In the genomic region with DNA sequence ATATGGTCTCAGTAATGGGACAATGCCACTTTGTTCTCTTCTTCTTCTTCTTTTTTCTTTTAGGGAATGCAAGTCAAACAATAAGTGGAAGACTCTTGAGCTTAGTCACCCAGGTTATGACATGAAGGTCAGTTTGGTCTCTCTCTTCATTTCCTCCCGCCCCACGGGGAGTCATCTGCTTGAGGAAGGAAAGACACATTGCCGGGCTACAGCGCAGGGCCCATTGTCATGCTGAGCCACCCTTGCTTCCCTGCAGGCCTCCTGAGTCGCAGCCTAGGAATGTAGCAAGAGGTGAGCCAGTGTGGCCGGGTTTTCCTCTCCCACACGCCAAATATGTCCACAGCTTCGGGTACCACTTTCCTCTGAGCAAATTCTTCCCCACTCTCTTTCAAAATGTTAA, we compare ENCODE assay signal across 10 cellular contexts. TPM values are rescaled to one million over a fixed set of nuclear protein-coding genes. Genes with fewer than 3 reads are reported as not detected.
DNase-seq lines count a peak whose midpoint lies in the region; FAIRE-seq and TF ChIP-seq lines count a peak whose summit lies in the region.
"Had no signal": no experiment of that assay in that cellular context is flagged by ENCODE, and none has a peak within 500 bp of the region (broad histone marks: within the 10 kb centered on the region; RNA-seq: fewer than 3 reads in every experiment).

No MANE protein-coding gene starts in this region.

- no peak overlapping the region for H3K4me3 Mint-ChIP-seq in T-helper 2 cell treated with Interferon-gamma antibody and Interleukin-4, amounts not matched to agents 5 μg/mL and 100 μg/mL, for 36 hours
- no peak overlapping the region for H3K4me3 Mint-ChIP-seq in osteocyte (ENCODE audit: unreplicated experiment)

- no peak overlapping the region for H2BK5ac ChIP-seq in neuronal stem cell (ENCODE audit: low read length)

- peaks cover 6 to 12% of the 10 kb centered on the region in 2 donors for H3K4me1 ChIP-seq in neuronal stem cell (ENCODE audit: control insufficient read depth in 2 of 2, insufficient read depth in 1 of 2, low read depth in 1 of 2, low read length in 2 of 2)

- H2AFZ ChIP-seq in neuronal stem cell (ENCODE audit: low read length) = peak overlapping the region; percentile 47

- H3K27ac Mint-ChIP-seq in T-helper 2 cell treated with Interferon-gamma antibody and Interleukin-4, amounts not matched to agents 5 μg/mL and 100 μg/mL, for 36 hours = no peak overlapping the region
- H3K27ac Mint-ChIP-seq in osteocyte (ENCODE audit: unreplicated experiment) = no peak overlapping the region

- H3K4me3 ChIP-seq in fibroblast of mammary gland (ENCODE audit: control insufficient read depth, low read depth, low read length) (no peak overlapping the region), neuronal stem cell (ENCODE audit: low read length in 2 of 2) (no peak overlapping the region)

- peaks cover 4% of the 10 kb centered on the region for H3K27me3 Mint-ChIP-seq in T-helper 2 cell treated with Interferon-gamma antibody and Interleukin-4, amounts not matched to agents 5 μg/mL and 100 μg/mL, for 36 hours (ENCODE audit: low read depth)
- H3K27me3 Mint-ChIP-seq in osteocyte (ENCODE audit: unreplicated experiment) = no peaks in the 10 kb centered on the region

- no peak overlapping the region for H3K23ac ChIP-seq in neuronal stem cell (ENCODE audit: low read depth, low read length, poor library complexity)

- no peak overlapping the region for H3K9ac ChIP-seq in neuronal stem cell (ENCODE audit: low read depth, low read length, poor library complexity)

- H4K8ac ChIP-seq in neuronal stem cell (ENCODE audit: low read depth, low read length) = no peak overlapping the region

- TF ChIP-seq CTCF in fibroblast of mammary gland (conservative IDR thresholded peaks at IDR 0.05; ENCODE audit: control insufficient read depth, insufficient read depth, low read depth, low read length) (no peak), osteocyte (IDR thresholded peaks at IDR 0.05) (no peak)

- no peak overlapping the region for H3K14ac ChIP-seq in neuronal stem cell (ENCODE audit: low read length)

- H3K27ac ChIP-seq in neuronal stem cell (replicated peaks; ENCODE audit: low read length) = no peak overlapping the region

- H3K79me1 ChIP-seq in neuronal stem cell (ENCODE audit: low read depth, low read length) = no peaks in the 10 kb centered on the region

- H3K4me1 Mint-ChIP-seq in T-helper 2 cell treated with Interferon-gamma antibody and Interleukin-4, amounts not matched to agents 5 μg/mL and 100 μg/mL, for 36 hours (ENCODE audit: low read depth) = peaks cover 16% of the 10 kb centered on the region
- H3K4me1 Mint-ChIP-seq in osteocyte (ENCODE audit: unreplicated experiment) = peaks cover 16% of the 10 kb centered on the region

- H4K91ac ChIP-seq in neuronal stem cell (ENCODE audit: low read depth, low read length, poor library complexity) = no peak overlapping the region

- H2BK120ac ChIP-seq in neuronal stem cell (ENCODE audit: low read depth, low read length) = no peak overlapping the region

- DNase-seq in H54 (ENCODE audit: insufficient read length, low spot score) = peak; percentile 73
- DNase-seq in RCC 7860 (ENCODE audit: low spot score) = peak; percentile 70
- DNase-seq in fibroblast of mammary gland (ENCODE audit: low read depth) = peak; percentile 63
- no peak for DNase-seq in neuronal stem cell (ENCODE audit: low spot score)
- no peak for DNase-seq in GOT3 (lab: John Stamatoyannopoulos, UW)
- DNase-seq in T-helper 2 cell treated with Interferon-gamma antibody and Interleukin-4, amounts not matched to agents 5 μg/mL and 100 μg/mL, for 36 hours (ENCODE audit: low spot score) = no peak
- no peak for DNase-seq in osteocyte (ENCODE audit: extremely low spot score, unreplicated experiment)
- DNase-seq in NCI-H82 treated with DMSO at 0.1 percent for 48 hours (lab: John Stamatoyannopoulos, UW; ENCODE audit: unreplicated experiment) = no peak
- DNase-seq: kidney had no signal

- no peaks in the 10 kb centered on the region for H3K27me3 ChIP-seq in neuronal stem cell (ENCODE audit: control insufficient read depth in 3 of 3, insufficient read depth in 3 of 3, low read depth in 1 of 3, low read length in 3 of 3)

- H3K9me3 Mint-ChIP-seq in T-helper 2 cell treated with Interferon-gamma antibody and Interleukin-4, amounts not matched to agents 5 μg/mL and 100 μg/mL, for 36 hours = no peaks in the 10 kb centered on the region
- H3K9me3 Mint-ChIP-seq in osteocyte (ENCODE audit: unreplicated experiment) = no peaks in the 10 kb centered on the region

- H2AK5ac ChIP-seq in neuronal stem cell (ENCODE audit: low read depth, low read length) = no peak overlapping the region

- no peaks in the 10 kb centered on the region for H3K36me3 ChIP-seq in neuronal stem cell (replicated peaks in 1 of 2; ENCODE audit: control insufficient read depth in 2 of 2, insufficient read depth in 2 of 2, low read length in 2 of 2)

- TF ChIP-seq POLR2A in H54 (IDR thresholded peaks at IDR 0.05; ENCODE audit: low read depth, low read length) = no peak

- H2BK12ac ChIP-seq in neuronal stem cell (ENCODE audit: low read length) = no peak overlapping the region

- no peaks in the 10 kb centered on the region for H3K36me3 Mint-ChIP-seq in T-helper 2 cell treated with Interferon-gamma antibody and Interleukin-4, amounts not matched to agents 5 μg/mL and 100 μg/mL, for 36 hours (ENCODE audit: low read depth)
- H3K36me3 Mint-ChIP-seq in osteocyte (ENCODE audit: unreplicated experiment) = no peaks in the 10 kb centered on the region

- no peak overlapping the region for H3K4me2 ChIP-seq in neuronal stem cell (ENCODE audit: insufficient read depth, low read length, poor library complexity, severe bottlenecking)

- H3K18ac ChIP-seq in neuronal stem cell (ENCODE audit: low read length) = peak overlapping the region; percentile 5

- FAIRE-seq in H54 (lab: Jason Lieb, UNC) (peak; percentile 98), RCC 7860 (lab: Jason Lieb, UNC) (no peak)
- FAIRE-seq: GM12892, kidney had no signal

- H3K4ac ChIP-seq in neuronal stem cell (ENCODE audit: low read length) = no peak overlapping the region

- no CpG with 5 or more reads among the region's 8 CpGs for WGBS in neuronal stem cell (ENCODE audit: extremely low coverage in 2 of 2, insufficient read length in 2 of 2, insufficient replicate concordance in 1 of 2), 2 donors

- no peaks in the 10 kb centered on the region for H3K9me3 ChIP-seq in neuronal stem cell (replicated peaks in 1 of 2; ENCODE audit: control insufficient read depth in 2 of 2, insufficient read depth in 1 of 2, low read depth in 1 of 2, low read length in 2 of 2)

- no peak overlapping the region for H2BK15ac ChIP-seq in neuronal stem cell (ENCODE audit: low read length)

RNA-seq across cellular contexts. Expression of a gene that starts 47.6 kb away (rescaled TPM):
- polyA plus RNA-seq in neuronal stem cell (2013, experiment 1 of 2) = 13.0 TPM
- polyA plus RNA-seq in neuronal stem cell (2013, experiment 2 of 2) = 13.3 TPM
- total RNA-seq in osteocyte = 14.6 and 15.9 TPM in 2 replicates

Comparison
In these comparisons a context has a peak if more than half of its experiments do, and no peak if none do; other contexts are left out.
1. DNase-seq: peak in H54 (single experiment), RCC 7860 (single experiment) and fibroblast of mammary gland (single experiment); none in neuronal stem cell (single experiment), GOT3 (single experiment), T-helper 2 cell treated with Interferon-gamma antibody and Interleukin-4, amounts not matched to agents 5 μg/mL and 100 μg/mL, for 36 hours (single experiment), osteocyte (single experiment) and NCI-H82 treated with DMSO at 0.1 percent for 48 hours (single experiment).